ENCODE assay signal across 1 cellular context in genomic region chr14:100423421-100424010, GRCh38.
TF ChIP-seq lines count a peak whose summit lies in the region.

No MANE protein-coding gene starts in this region.

TF ChIP-seq in HEK293T, 16 proteins besides CTCF, POLR2A, EP300 and RAD21 (continued from another document):
- TF ChIP-seq PKNOX1 (IDR thresholded peaks at IDR 0.05) (no peak), SUZ12 (IDR thresholded peaks at IDR 0.05) (no peak), CTBP1 (IDR thresholded peaks at IDR 0.05; ENCODE audit: borderline replicate concordance) (no peak), ZNF384 (IDR thresholded peaks at IDR 0.05) (no peak), TARDBP (IDR thresholded peaks at IDR 0.05) (no peak), ARNT (IDR thresholded peaks at IDR 0.05) (no peak), FOXM1 (IDR thresholded peaks at IDR 0.05; ENCODE audit: borderline replicate concordance) (no peak), LEF1 (IDR thresholded peaks at IDR 0.05; ENCODE audit: borderline replicate concordance) (no peak), ELF4 (IDR thresholded peaks at IDR 0.05) (no peak), BHLHE40 (IDR thresholded peaks at IDR 0.05; ENCODE audit: borderline replicate concordance) (no peak), HDGF (IDR thresholded peaks at IDR 0.05; ENCODE audit: borderline replicate concordance) (no peak)
